ENCODE assay signal across 27 cellular contexts in the genomic region with DNA sequence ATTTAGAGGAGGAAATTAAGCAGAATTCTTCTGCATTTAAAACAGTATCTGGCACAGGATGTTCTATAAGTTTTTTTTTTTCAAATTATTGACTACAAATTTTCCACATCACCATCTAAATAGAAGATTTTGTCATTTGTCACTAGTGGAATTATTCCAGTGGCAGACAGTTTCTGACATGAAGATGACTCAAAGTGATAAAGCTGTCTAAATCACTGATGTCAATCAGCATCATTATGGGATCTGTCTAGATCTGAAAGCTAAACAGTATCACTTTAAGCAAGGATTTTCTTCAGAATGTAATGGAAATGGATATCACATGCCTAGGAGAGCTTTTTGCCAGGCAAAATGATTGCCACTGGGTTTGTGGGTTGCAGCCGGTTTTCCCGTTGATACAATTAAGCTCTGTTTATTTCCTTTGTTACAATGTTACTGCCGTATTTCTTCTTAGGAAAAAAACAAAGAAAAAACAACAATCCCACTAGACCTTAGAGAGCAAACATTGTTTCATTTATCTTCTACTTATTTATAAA.
"Had no signal": no experiment of that assay in that cellular context is flagged by ENCODE, and none has a peak within 500 bp of the region (broad histone marks: within the 10 kb centered on the region; RNA-seq: fewer than 3 reads in every experiment).

No MANE protein-coding gene starts in this region.

- H3K9me3 ChIP-seq: adrenal gland had no signal

- DNase-seq: activated B cell treated with CpG ODN at 0.5 μM for 24 hours; activated CD4-positive, alpha-beta memory T cell treated with anti-CD3 and anti-CD28 coated beads for 36 hours; activated CD4-positive, alpha-beta T cell treated with anti-CD3 and anti-CD28 coated beads for 4 hours; activated CD4-positive, alpha-beta T cell treated with anti-CD3 and anti-CD28 coated beads, Interleukin-2, amount 10 ng/mL, durations not matched to agents 24 days and 14 days; activated CD4-positive, alpha-beta T cell treated with anti-CD3 and anti-CD28 coated beads, Interleukin-2, amount 50 U/mL, for 1 hour; activated CD4-positive, alpha-beta T cell treated with anti-CD3 and anti-CD28 coated beads, Interleukin-2, amount 50 U/mL, for 4 hours; activated CD4-positive, CD25-positive, alpha-beta regulatory T cell treated with anti-CD3 and anti-CD28 coated beads, Interleukin-2, amount 50 U/mL, for 72 hours; activated CD8-positive, alpha-beta memory T cell treated with anti-CD3 and anti-CD28 coated beads, Interleukin-2, amount 50 U/mL, for 4 hours; activated CD8-positive, alpha-beta T cell treated with anti-CD3 and anti-CD28 coated beads for 36 hours; activated effector memory CD4-positive, alpha-beta T cell treated with anti-CD3 and anti-CD28 coated beads, Interleukin-2, amount 50 U/mL, for 16 hours; activated gamma-delta T cell treated with Interleukin-2 at 50 U/mL for 16 hours; activated naive CD4-positive, alpha-beta T cell; activated naive CD4-positive, alpha-beta T cell treated with anti-CD3 and anti-CD28 coated beads for 36 hours; activated naive CD4-positive, alpha-beta T cell treated with anti-CD3 and anti-CD28 coated beads, Interleukin-2, amount 50 U/mL, for 16 hours; activated naive CD8-positive, alpha-beta T cell treated with anti-CD3 and anti-CD28 coated beads for 36 hours; activated T-cell treated with anti-CD3 and anti-CD28 coated beads for 4 hours; activated T-cell treated with anti-CD3 and anti-CD28 coated beads, Interleukin-2, amount 50 U/mL, for 1 hour; activated T-cell treated with anti-CD3 and anti-CD28 coated beads, Interleukin-2, amount 50 U/mL, for 4 hours; activated T-cell treated with anti-CD3 and anti-CD28 coated beads, Interleukin-2, amount 50 U/mL, for 72 hours; adrenal gland; amniotic stem cell; aorta; cerebellar nuclear complex; T-helper 2 cell; T-helper 9 cell had no signal

- H3K4me3 ChIP-seq: adrenal gland, cardiac muscle cell had no signal

- H3K27ac ChIP-seq: adrenal gland, cardiac muscle cell, VCaP had no signal

- H3K27me3 ChIP-seq: adrenal gland, cardiac muscle cell had no signal

- H3K4me1 ChIP-seq: adrenal gland had no signal

- H3K36me3 ChIP-seq: adrenal gland, cardiac muscle cell had no signal
